9 cellular contexts compared by ENCODE assay signal in the genomic region with DNA sequence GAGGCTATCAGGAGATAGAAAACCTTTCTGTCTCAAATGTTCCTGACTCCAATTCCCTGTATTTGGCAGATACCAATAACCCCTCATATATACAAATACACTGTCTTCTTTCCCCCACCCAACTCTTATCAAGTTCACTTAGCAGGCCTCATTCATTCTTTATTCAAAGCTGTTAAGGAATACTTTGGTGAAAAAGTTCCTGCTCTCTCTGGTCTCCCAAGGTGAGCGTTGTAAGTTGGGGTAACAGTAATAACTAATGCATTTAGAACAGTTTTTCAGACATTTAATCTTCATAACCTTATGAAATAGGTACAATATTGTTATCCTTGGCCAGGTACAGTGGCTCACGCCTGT. TPM values are rescaled to one million over a fixed set of nuclear protein-coding genes. Genes with fewer than 3 reads are reported as not detected.
DNase-seq lines count a peak whose midpoint lies in the region; ATAC-seq and TF ChIP-seq lines count a peak whose summit lies in the region.
"Had no signal": no experiment of that assay in that cellular context is flagged by ENCODE, and none has a peak within 500 bp of the region (broad histone marks: within the 10 kb centered on the region; RNA-seq: fewer than 3 reads in every experiment).

No MANE protein-coding gene starts in this region.

- H3K79me2 ChIP-seq in OCI-LY3 (ENCODE audit: low read length) (no peaks in the 10 kb centered on the region), parathyroid adenoma (peaks cover 8% of the 10 kb centered on the region)

- H3K4me3 ChIP-seq in OCI-LY3 (ENCODE audit: low read length), result peak overlapping the region; percentile 87
- peak overlapping the region; percentile 79 for H3K4me3 ChIP-seq in parathyroid adenoma (ENCODE audit: low read depth, low read length)
- H3K4me3 ChIP-seq in lower leg skin (ENCODE audit: low read depth, poor library complexity, severe bottlenecking), result no peak overlapping the region

- H3K27ac ChIP-seq in OCI-LY3 (ENCODE audit: low read length) (no peak overlapping the region), parathyroid adenoma (peak overlapping the region; percentile 69)

- 61 to 78% methylated on average over 2 of the region's 2 CpGs for WGBS in lower leg skin, 2 donors

- TF ChIP-seq POLR2A in lower leg skin (IDR thresholded peaks at IDR 0.05), result no peak

- H3K36me3 ChIP-seq in ES-I3 (ENCODE audit: insufficient read depth, low read length) (no peaks in the 10 kb centered on the region), OCI-LY3 (replicated peaks; ENCODE audit: low read depth, low read length) (no peaks in the 10 kb centered on the region), parathyroid adenoma (ENCODE audit: control insufficient read depth, insufficient read depth, low read length) (no peaks in the 10 kb centered on the region)

- H3K4me1 ChIP-seq in ES-I3 (ENCODE audit: insufficient read depth, low read length) (peaks cover 7% of the 10 kb centered on the region), OCI-LY3 (ENCODE audit: low read length) (peaks cover 12% of the 10 kb centered on the region), parathyroid adenoma (peaks cover 15% of the 10 kb centered on the region)

- peak overlapping the region; percentile 78 to 84 for H3K4me3 Mint-ChIP-seq in effector memory CD8-positive, alpha-beta T cell

- intact Hi-C loops in lower leg skin (cut with DNase I; ENCODE audit: low total_unique reads), result loop anchor here (5.0 kb wide), 1 partner anchor 203 kb away; no protein-coding TSS in a partner anchor

- DNase-seq in effector memory CD8-positive, alpha-beta T cell, result no peak
- no peak for DNase-seq in effector CD8-positive, alpha-beta T cell (lab: John Stamatoyannopoulos, UW)
- DNase-seq in lower leg skin (ENCODE audit: low spot score in 2 of 2) (no peak), 8988T (no peak)

- H4K20me1 ChIP-seq in OCI-LY3 (ENCODE audit: insufficient read depth, low read length), result no peaks in the 10 kb centered on the region

- TF ChIP-seq CTCF in OCI-LY3 (IDR thresholded peaks at IDR 0.05; ENCODE audit: low read depth, low read length), result no peak
- no peak for TF ChIP-seq CTCF in parathyroid adenoma (IDR thresholded peaks at IDR 0.05)
- TF ChIP-seq CTCF in lower leg skin (IDR thresholded peaks at IDR 0.05), result no peak

- no peak overlapping the region for H3K27ac Mint-ChIP-seq in effector memory CD8-positive, alpha-beta T cell

- H3K36me3 Mint-ChIP-seq in effector memory CD8-positive, alpha-beta T cell (ENCODE audit: insufficient read depth), result peaks cover 8% of the 10 kb centered on the region
- H3K36me3 Mint-ChIP-seq: WTC11 had no signal

- no peak for ATAC-seq in effector memory CD8-positive, alpha-beta T cell (replicated peaks)
- ATAC-seq in HG03108 (IDR thresholded peaks at IDR 0.05; ENCODE audit: unreplicated experiment), result no peak

- peaks cover 18 to 39% of the 10 kb centered on the region in 2 donors for H3K4me1 Mint-ChIP-seq in effector memory CD8-positive, alpha-beta T cell (ENCODE audit: low read depth in 2 of 2)

- H3K9ac ChIP-seq in ES-I3 (ENCODE audit: low read depth, low read length) (peak overlapping the region; percentile 73; the same call in 1 of the 2 replicates), OCI-LY3 (ENCODE audit: low read length) (no peak overlapping the region), parathyroid adenoma (no peak overlapping the region)

- no peaks in the 10 kb centered on the region for H3K9me3 Mint-ChIP-seq in effector memory CD8-positive, alpha-beta T cell
- H3K9me3 Mint-ChIP-seq: WTC11 had no signal

- H3K4me2 ChIP-seq in OCI-LY3 (ENCODE audit: low read length) (no peak overlapping the region; the same call in 1 of the 2 replicates), parathyroid adenoma (ENCODE audit: low read length) (no peak overlapping the region)

- no peak overlapping the region for H2AFZ ChIP-seq in OCI-LY3 (ENCODE audit: low read depth, low read length)
- H2AFZ ChIP-seq in parathyroid adenoma, result no peak overlapping the region

- no peaks in the 10 kb centered on the region for H3K27me3 Mint-ChIP-seq in effector memory CD8-positive, alpha-beta T cell

- no peaks in the 10 kb centered on the region for H3K9me3 ChIP-seq in ES-I3 (ENCODE audit: control insufficient read depth, insufficient read depth, low read length)
- no peaks in the 10 kb centered on the region for H3K9me3 ChIP-seq in OCI-LY3 (ENCODE audit: insufficient read depth, low read length)
- H3K9me3 ChIP-seq in parathyroid adenoma (ENCODE audit: control insufficient read depth, low read length), result no peaks in the 10 kb centered on the region

- H3K27me3 ChIP-seq in OCI-LY3 (ENCODE audit: low read depth, low read length) (peaks cover 10% of the 10 kb centered on the region; the same call in 1 of the 2 replicates), parathyroid adenoma (ENCODE audit: control insufficient read depth, insufficient read depth, low read length) (no peaks in the 10 kb centered on the region)

RNA-seq across cellular contexts. Expression of gene GDF11, which starts 3.9 kb away (rescaled TPM):
- total RNA-seq in lower leg skin, result 1 to 10 TPM in 1 of 4 donors, under 1 TPM in 3; 0.23 to 2.7 (median 0.57) TPM

RNA-seq across cellular contexts. Expression of gene CD63, which starts 10.2 kb away (rescaled TPM):
- total RNA-seq in lower leg skin, result 100 to 1,000 TPM; 151 to 408 (median 196) TPM

RNA-seq across cellular contexts. Expression of gene RDH5, which starts 18.8 kb away (rescaled TPM):
- total RNA-seq in lower leg skin, result 1 to 10 TPM; 2.5 to 8.9 (median 4.3) TPM

RNA-seq across cellular contexts. Expression of gene BLOC1S1, which starts 23.2 kb away (rescaled TPM):
- 100 to 1,000 TPM; 114 to 167 (median 138) TPM for total RNA-seq in lower leg skin

RNA-seq across cellular contexts. Expression of gene ITGA7, which starts 31.3 kb away (rescaled TPM):
- 10 to 100 TPM; 11.0 to 20.9 (median 12.8) TPM for total RNA-seq in lower leg skin
